27 cellular contexts compared by ENCODE assay signal in the genomic region with DNA sequence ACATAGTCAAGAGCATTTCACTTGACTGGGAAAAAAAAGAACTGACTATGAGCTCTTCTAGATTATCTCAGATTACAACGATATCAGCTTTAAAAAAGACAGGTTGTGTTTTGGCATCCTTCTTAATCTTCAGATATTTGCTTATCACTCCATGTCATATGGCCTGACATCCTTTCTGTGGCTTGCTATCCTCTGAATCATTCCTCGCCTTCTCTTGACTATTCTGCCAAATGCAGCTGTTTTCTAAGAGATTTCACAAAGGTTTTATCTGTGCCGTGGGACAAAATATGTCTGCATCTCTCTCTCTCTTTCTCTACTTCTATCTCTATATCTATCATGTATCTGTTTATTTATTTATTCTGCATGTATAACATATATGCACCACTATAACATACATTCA.
DNase-seq lines count a peak whose midpoint lies in the region; ATAC-seq, FAIRE-seq and TF ChIP-seq lines count a peak whose summit lies in the region.
"Had no signal": no experiment of that assay in that cellular context is flagged by ENCODE, and none has a peak within 500 bp of the region (broad histone marks: within the 10 kb centered on the region; RNA-seq: fewer than 3 reads in every experiment).

No MANE protein-coding gene starts in this region.

- peak; percentile 46 for DNase-seq in NCI-H226
- peak; percentile 68 for DNase-seq in amniotic epithelial cell (ENCODE audit: low read depth)
- DNase-seq in iris pigment epithelial cell (ENCODE audit: low read depth) = peak; percentile 64
- no peak for DNase-seq in smooth muscle cell (lab: John Stamatoyannopoulos, UW; ENCODE audit: unreplicated experiment)
- DNase-seq in GM19239 (ENCODE audit: insufficient read length, low spot score) = no peak
- DNase-seq in Right ventricle myocardium inferior (ENCODE audit: missing footprints) = no peak
- DNase-seq in NCI-H524 treated with DMSO at 0.1 percent for 48 hours (lab: John Stamatoyannopoulos, UW) = no peak
- DNase-seq: C1 segment of cervical spinal cord; Caco-2; CD4-positive, alpha-beta memory T cell; DMS79; GM23248; H9; IMR-90; MV-4-11; NCI-H1105; NCI-H1436 treated with DMSO at 0.1 percent for 48 hours; NCI-H187 treated with DMSO at 0.1 percent for 48 hours; NCI-H2171 treated with DMSO at 0.1 percent for 48 hours; NCI-H524; NCI-H774; PC-3 had no signal

- 30% methylated on average over 3 of the region's 3 CpGs for WGBS in smooth muscle cell (ENCODE audit: low lambda C conversion rate)

- H2AFZ ChIP-seq in smooth muscle cell (ENCODE audit: low read depth) = no peak overlapping the region
- H2AFZ ChIP-seq: GM23248 had no signal

- no peaks in the 10 kb centered on the region for H4K20me1 ChIP-seq in smooth muscle cell (ENCODE audit: low read depth)

- no peaks in the 10 kb centered on the region for H3K27me3 ChIP-seq in smooth muscle cell (ENCODE audit: low read depth)
- H3K27me3 ChIP-seq: SJCRH30 had no signal

- no peak overlapping the region for H3K9ac ChIP-seq in smooth muscle cell (ENCODE audit: low read depth)
- H3K9ac ChIP-seq: GM23248, KMS-11 had no signal

- H3K4me1 ChIP-seq in smooth muscle cell (ENCODE audit: low read depth) = no peaks in the 10 kb centered on the region
- H3K4me1 ChIP-seq: Caco-2, SJCRH30 had no signal

- H3F3A ChIP-seq in smooth muscle cell (ENCODE audit: low read depth) = no peaks in the 10 kb centered on the region

- no peak overlapping the region for H3K4me3 ChIP-seq in smooth muscle cell
- H3K4me3 ChIP-seq: GM23248, SJCRH30 had no signal

- intact Hi-C loops in Right ventricle myocardium inferior (cut with DNase I) = no loop called here

- FAIRE-seq in GM19239 (lab: Jason Lieb, UNC) = no peak
- FAIRE-seq: GM12892 had no signal

- TF ChIP-seq CTCF in smooth muscle cell (IDR thresholded peaks at IDR 0.05; ENCODE audit: borderline replicate concordance, insufficient read depth, poor library complexity, severe bottlenecking) = no peak

- H3K4me2 ChIP-seq in smooth muscle cell = peak overlapping the region; percentile 7
- H3K4me2 ChIP-seq: KMS-11 had no signal

- no peaks in the 10 kb centered on the region for H3K79me2 ChIP-seq in smooth muscle cell (ENCODE audit: low read depth)

- no peaks in the 10 kb centered on the region for H3K9me3 ChIP-seq in smooth muscle cell (replicated peaks; ENCODE audit: low read depth)
- H3K9me3 ChIP-seq: Caco-2, SJCRH30 had no signal

- H3K36me3 ChIP-seq in smooth muscle cell (ENCODE audit: low read depth) = no peaks in the 10 kb centered on the region
- H3K36me3 ChIP-seq: SJCRH30 had no signal

- no peak overlapping the region for H3K27ac ChIP-seq in smooth muscle cell (ENCODE audit: low read depth)
- H3K27ac ChIP-seq: GM23248, KMS-11, SJCRH30 had no signal

- no peak for ATAC-seq in HG02678 (IDR thresholded peaks at IDR 0.05; ENCODE audit: unreplicated experiment)
- ATAC-seq in Right ventricle myocardium inferior = no peak
- ATAC-seq: PC-3, SK-N-SH treated with all-trans-retinoic acid at 6 μM for 48 hours had no signal

Comparison
In these comparisons a context has a peak if more than half of its experiments do, and no peak if none do; other contexts are left out.
1. DNase-seq: peak in NCI-H226 (single experiment), amniotic epithelial cell (single experiment) and iris pigment epithelial cell (single experiment); none in smooth muscle cell (single experiment), GM19239 (single experiment), Right ventricle myocardium inferior (single experiment) and NCI-H524 treated with DMSO at 0.1 percent for 48 hours (single experiment).